In the genomic region with DNA sequence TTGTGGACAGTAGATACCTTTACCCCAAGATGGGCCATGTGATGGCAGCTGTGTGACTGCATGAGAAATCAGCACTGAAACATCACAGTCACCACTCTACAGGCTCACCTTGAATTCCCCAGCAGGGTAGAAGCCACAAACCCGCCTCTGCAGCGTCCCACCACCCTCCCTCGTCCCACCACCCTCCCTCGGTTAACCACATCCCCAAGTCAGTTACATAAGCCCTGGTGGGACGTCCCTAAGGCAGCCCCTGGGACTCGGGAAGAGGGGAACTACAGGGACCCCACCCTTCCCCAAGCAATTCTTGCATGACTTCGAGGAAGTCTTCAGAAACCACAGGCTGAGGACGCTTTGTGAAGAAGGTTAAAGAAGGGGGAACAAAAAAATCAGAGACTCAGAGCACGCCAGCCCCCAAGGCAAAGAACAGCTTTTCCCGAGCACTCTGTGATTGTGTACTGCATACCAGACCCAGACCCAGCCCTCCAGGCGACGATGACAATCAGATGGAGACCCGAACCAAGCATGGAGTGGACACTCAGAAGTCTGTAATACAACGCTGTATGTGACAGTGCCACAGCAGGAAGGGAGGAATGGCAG, we compare ENCODE assay signal across 8 cellular contexts.
DNase-seq lines count a peak whose midpoint lies in the region; ATAC-seq lines count a peak whose summit lies in the region.

No MANE protein-coding gene starts in this region.

- 86% methylated on average over 14 of the region's 14 CpGs for WGBS in mesenchymal stem cell

- no peak overlapping the region for H2BK12ac ChIP-seq in mesenchymal stem cell (ENCODE audit: low read length in 2 of 2)

- no peak overlapping the region for H2BK120ac ChIP-seq in mesenchymal stem cell (ENCODE audit: low read depth, low read length)

- peak; percentile 55 for DNase-seq in activated CD4-positive, CD25-positive, alpha-beta regulatory T cell treated with anti-CD3 and anti-CD28 coated beads, Interleukin-2, amount 50 U/mL, for 72 hours
- peak; percentile 79 for DNase-seq in effector CD4-positive, alpha-beta T cell
- peak; percentile 58 to 73 for DNase-seq in stimulated activated CD4-positive, alpha-beta T cell treated with anti-CD3 and anti-CD28 coated beads, Interleukin-1b, Interleukin-23, amount 100 ng/mL, for 4 hours (ENCODE audit: low read depth in 2 of 2)
- DNase-seq in mesenchymal stem cell, result no peak
- DNase-seq in NCI-H187 (lab: John Stamatoyannopoulos, UW), result no peak
- no peak for DNase-seq in HuH-7.5 (ENCODE audit: low spot score)

- no peak overlapping the region for H2BK5ac ChIP-seq in mesenchymal stem cell (ENCODE audit: low read depth, low read length, poor library complexity, severe bottlenecking)

- no peak overlapping the region for H2AFZ ChIP-seq in mesenchymal stem cell (ENCODE audit: low read depth, low read length)

- H4K91ac ChIP-seq in mesenchymal stem cell (ENCODE audit: low read length), result no peak overlapping the region

- H3K14ac ChIP-seq in mesenchymal stem cell (ENCODE audit: low read length in 2 of 2), result no peak overlapping the region

- no peak overlapping the region for H3K23ac ChIP-seq in mesenchymal stem cell (ENCODE audit: low read length in 2 of 2)

- no peak overlapping the region for H3K9ac ChIP-seq in mesenchymal stem cell (ENCODE audit: low read length)

- no peak overlapping the region for H2BK15ac ChIP-seq in mesenchymal stem cell (ENCODE audit: low read depth, poor library complexity, severe bottlenecking)

- H3K18ac ChIP-seq in mesenchymal stem cell (ENCODE audit: low read depth in 1 of 2, low read length in 2 of 2), result no peak overlapping the region

- H3K27me3 ChIP-seq in mesenchymal stem cell (ENCODE audit: control insufficient read depth in 1 of 2, insufficient read depth in 1 of 2, low read length in 2 of 2), result no peaks in the 10 kb centered on the region

- H3K36me3 ChIP-seq in mesenchymal stem cell (ENCODE audit: control insufficient read depth in 1 of 2, insufficient read depth in 2 of 2, low read depth in 1 of 2, low read length in 2 of 2), result peaks cover 0 to 29% of the 10 kb centered on the region in 2 experiments

- H4K8ac ChIP-seq in mesenchymal stem cell (ENCODE audit: low read length), result no peak overlapping the region

- H2AK5ac ChIP-seq in mesenchymal stem cell (ENCODE audit: low read length, severe bottlenecking), result no peak overlapping the region

- peaks cover 7% of the 10 kb centered on the region for H3K79me1 ChIP-seq in mesenchymal stem cell (replicated peaks; ENCODE audit: low read length, poor library complexity, severe bottlenecking)

- H3K4me2 ChIP-seq in mesenchymal stem cell (ENCODE audit: low read length, poor library complexity, severe bottlenecking), result no peak overlapping the region

- no peaks in the 10 kb centered on the region for H3K9me3 ChIP-seq in mesenchymal stem cell (ENCODE audit: control insufficient read depth, low read length)

- H3K4me3 ChIP-seq in mesenchymal stem cell (ENCODE audit: insufficient read depth in 1 of 2, low read depth in 1 of 2, low read length in 2 of 2), result no peak overlapping the region

- peak; percentile 70 for ATAC-seq in GM18907 (IDR thresholded peaks at IDR 0.05; ENCODE audit: unreplicated experiment)
- peak; percentile 45 for ATAC-seq in HG03175 (IDR thresholded peaks at IDR 0.05; ENCODE audit: unreplicated experiment)

- H3K27ac ChIP-seq in mesenchymal stem cell (ENCODE audit: low read length, poor library complexity, severe bottlenecking), result no peak overlapping the region

- H3K4ac ChIP-seq in mesenchymal stem cell (ENCODE audit: low read depth in 1 of 2, low read length in 2 of 2), result no peak overlapping the region

- H3K4me1 ChIP-seq in mesenchymal stem cell (ENCODE audit: control insufficient read depth, insufficient read depth, low read depth, low read length), result peaks cover 24% of the 10 kb centered on the region

Comparison
In these comparisons a context has a peak if more than half of its experiments do, and no peak if none do; other contexts are left out.
1. DNase-seq: peak in activated CD4-positive, CD25-positive, alpha-beta regulatory T cell treated with anti-CD3 and anti-CD28 coated beads, Interleukin-2, amount 50 U/mL, for 72 hours (single experiment), effector CD4-positive, alpha-beta T cell (single experiment) and stimulated activated CD4-positive, alpha-beta T cell treated with anti-CD3 and anti-CD28 coated beads, Interleukin-1b, Interleukin-23, amount 100 ng/mL, for 4 hours (2 of 2); none in mesenchymal stem cell (single experiment), NCI-H187 (0 of 2) and HuH-7.5 (single experiment).